Comparison of ENCODE assay signal across 1 cellular context in genomic region chr15:101641134-101641764, GRCh38.
TF ChIP-seq lines count a peak whose summit lies in the region.

No MANE protein-coding gene starts in this region.

TF ChIP-seq in K562, 482 proteins besides CTCF, POLR2A, EP300 and RAD21 (continued from another document):
- peak; percentile 32; the same call in 1 of the 2 replicates for TF ChIP-seq ZNF592 (IDR thresholded peaks at IDR 0.05)
- peak; percentile 59; the same call in 1 of the 2 replicates for TF ChIP-seq SMC3 (conservative IDR thresholded peaks at IDR 0.05; ENCODE audit: insufficient read depth, low read depth, low read length)
- peak; percentile 75 for TF ChIP-seq MEIS2 (IDR thresholded peaks at IDR 0.05; ENCODE audit: partially characterized antibody)
- peak; percentile 95 for TF ChIP-seq ZNF384 (IDR thresholded peaks at IDR 0.05; ENCODE audit: low read depth, low read length)
- TF ChIP-seq BRCA1 (IDR thresholded peaks at IDR 0.05) = no peak
- TF ChIP-seq BRCA1 (CRISPR knock-in tag; IDR thresholded peaks at IDR 0.05) = no peak
- TF ChIP-seq FOXK2 (conservative IDR thresholded peaks at IDR 0.05 in 1 of 2, IDR thresholded peaks at IDR 0.05 in 1 of 2; ENCODE audit: low read depth in 2 of 2) = 0 out of 4 replicates have a peak, but pooled peaks of 1 of the 2 experiments have one; percentile 30
- peak; percentile 84 for TF ChIP-seq DEAF1 (CRISPR knock-in tag; IDR thresholded peaks at IDR 0.05)
- TF ChIP-seq HOMEZ (CRISPR knock-in tag; IDR thresholded peaks at IDR 0.05) = no peak
- TF ChIP-seq DLX4 (CRISPR knock-in tag; IDR thresholded peaks at IDR 0.05) = no peak
- TF ChIP-seq CTCFL (IDR thresholded peaks at IDR 0.05; ENCODE audit: borderline replicate concordance, insufficient read depth, low read depth, low read length, poor library complexity, severe bottlenecking) = peak; percentile 59
- TF ChIP-seq SIN3A (IDR thresholded peaks at IDR 0.05; ENCODE audit: borderline replicate concordance in 2 of 2, control insufficient read depth in 1 of 2, low read depth in 2 of 2, low read length in 2 of 2) = no peak
- peak; percentile 46 for TF ChIP-seq PBX2 (CRISPR knock-in tag; IDR thresholded peaks at IDR 0.05; ENCODE audit: low read depth)
- peak; percentile 65 for TF ChIP-seq PBX2 (tag; conservative IDR thresholded peaks at IDR 0.05; ENCODE audit: low read depth)
- TF ChIP-seq CREB1 (IDR thresholded peaks at IDR 0.05) = no peak
- TF ChIP-seq CREB1 (CRISPR knock-in tag; IDR thresholded peaks at IDR 0.05) = no peak
